Comparison of ENCODE assay signal across 13 cellular contexts in the genomic region with DNA sequence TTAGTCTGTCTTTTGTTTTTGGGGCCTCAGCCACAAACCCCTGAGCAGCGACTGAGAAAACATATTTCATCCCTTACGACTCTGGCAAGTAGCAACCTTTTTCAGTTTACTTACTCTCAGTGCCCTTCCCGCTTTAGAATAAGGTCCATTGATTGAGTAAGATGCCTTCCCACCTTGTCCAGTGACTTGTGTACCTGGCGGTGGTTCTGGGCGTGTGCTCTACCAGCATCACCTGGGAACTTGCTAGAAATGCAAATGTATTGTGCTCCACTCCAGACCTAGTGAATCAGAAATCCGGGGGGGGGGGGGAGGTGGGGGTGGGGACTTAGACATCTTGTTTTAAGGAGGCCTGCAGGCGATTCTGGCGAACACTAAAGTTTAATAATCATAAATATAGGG.
DNase-seq lines count a peak whose midpoint lies in the region; FAIRE-seq and TF ChIP-seq lines count a peak whose summit lies in the region.
"Had no signal": no experiment of that assay in that cellular context is flagged by ENCODE, and none has a peak within 500 bp of the region (broad histone marks: within the 10 kb centered on the region; RNA-seq: fewer than 3 reads in every experiment).

No MANE protein-coding gene starts in this region.

- H3K27me3 ChIP-seq in H1 (replicated peaks in 1 of 4; ENCODE audit: control insufficient read depth in 3 of 4, extremely low read depth in 1 of 4, insufficient read depth in 3 of 4, low read length in 3 of 4) (no peaks in the 10 kb centered on the region), stomach (no peaks in the 10 kb centered on the region)
- H3K27me3 ChIP-seq: body of pancreas, ovary had no signal

- no peak overlapping the region for H2BK15ac ChIP-seq in H1 (ENCODE audit: low read length)

- H2BK20ac ChIP-seq in H1 (ENCODE audit: low read length) = no peak overlapping the region

- no peak overlapping the region; the same call in 1 of the 2 replicates for H4K8ac ChIP-seq in H1 (ENCODE audit: extremely low read depth, insufficient read depth, low read length)

- H3K9ac ChIP-seq in H1 (replicated peaks in 1 of 4; ENCODE audit: extremely low read depth in 1 of 4, low read depth in 3 of 4, low read length in 3 of 4) = no peak overlapping the region

- H3K4me1 Mint-ChIP-seq in activated naive CD4-positive, alpha-beta T cell treated with anti-CD3 and anti-CD28 coated beads, Interleukin-2, amount 10 ng/mL, durations not matched to agents 7 days and 5 days = peaks cover 73% of the 10 kb centered on the region
- peaks cover 47 to 57% (median 49%) of the 10 kb centered on the region in 3 donors for H3K4me1 Mint-ChIP-seq in IgD-negative memory B cell

- H2BK120ac ChIP-seq in H1 (replicated peaks; ENCODE audit: low read depth, low read length) = no peak overlapping the region

- H3K79me1 ChIP-seq in H1 (ENCODE audit: low read depth, low read length) = no peaks in the 10 kb centered on the region

- no peak overlapping the region for H4K5ac ChIP-seq in H1 (ENCODE audit: insufficient read length, low read depth, low read length)

- CTCF ChIA-PET in activated naive CD4-positive, alpha-beta T cell treated with anti-CD3 and anti-CD28 coated beads, Interleukin-2, amount 10 ng/mL, durations not matched to agents 7 days and 5 days (lab: Charles Lee) = interaction anchor here (0.8 to 11.8 kb wide), 38 partner anchors 9 to 440 kb away, joined by 3 to 135 read pairs (median 6); a partner anchor contains a TSS
- CTCF ChIA-PET in H1 (lab: Charles Lee; ENCODE audit: partially characterized antibody) = interaction anchor here (0.6 to 3.7 kb wide), 48 partner anchors 8 to 787 kb away, joined by 3 to 43 read pairs (median 5); a partner anchor contains a TSS

- H2AK5ac ChIP-seq in H1 (ENCODE audit: low read depth, low read length) = no peak overlapping the region

- H3K9me3 ChIP-seq in H1 (ENCODE audit: insufficient read depth in 2 of 2, low read depth in 1 of 2, low read length in 1 of 2) = no peaks in the 10 kb centered on the region
- H3K9me3 ChIP-seq in stomach = no peaks in the 10 kb centered on the region
- H3K9me3 ChIP-seq: body of pancreas, heart left ventricle, ovary had no signal

- H3K56ac ChIP-seq in H1 (replicated peaks; ENCODE audit: insufficient read length, low read depth, low read length) = no peak overlapping the region

- H3K27me3 Mint-ChIP-seq in activated naive CD4-positive, alpha-beta T cell treated with anti-CD3 and anti-CD28 coated beads, Interleukin-2, amount 10 ng/mL, durations not matched to agents 7 days and 5 days = no peaks in the 10 kb centered on the region
- H3K27me3 Mint-ChIP-seq in IgD-negative memory B cell = no peaks in the 10 kb centered on the region

- H3K23ac ChIP-seq in H1 (ENCODE audit: insufficient read length) = no peak overlapping the region

- peak overlapping the region; percentile 99 for H3K27ac Mint-ChIP-seq in activated naive CD4-positive, alpha-beta T cell treated with anti-CD3 and anti-CD28 coated beads, Interleukin-2, amount 10 ng/mL, durations not matched to agents 7 days and 5 days
- H3K27ac Mint-ChIP-seq in IgD-negative memory B cell = peak overlapping the region; percentile 93 to 98 (median 97)

- TF ChIP-seq CTCF in H1 (IDR thresholded peaks at IDR 0.05; ENCODE audit: control extremely low read depth in 1 of 3, insufficient read depth in 1 of 3, low read depth in 1 of 3, low read length in 3 of 3) (no peak), stomach (IDR thresholded peaks at IDR 0.05) (no peak)

- no peak overlapping the region for H3K14ac ChIP-seq in H1 (ENCODE audit: insufficient read length)

- H3K4me1 ChIP-seq in H1 (replicated peaks in 1 of 4; ENCODE audit: control insufficient read depth in 3 of 4, insufficient read depth in 4 of 4, low read length in 3 of 4) (peaks cover 0 to 7% (median 3%) of the 10 kb centered on the region in 4 experiments; a peak in 4 of 7 replicates), stomach (peaks cover 4 to 17% (median 11%) of the 10 kb centered on the region in 4 donors)

- FAIRE-seq in H1 (lab: Jason Lieb, UNC) = no peak
- FAIRE-seq in GM12892 (lab: Jason Lieb, UNC) = no peak

- TF ChIP-seq EP300 in H1 (IDR thresholded peaks at IDR 0.05; ENCODE audit: borderline replicate concordance in 1 of 2, low read depth in 2 of 2, low read length in 2 of 2) (no peak), stomach (IDR thresholded peaks at IDR 0.05) (no peak)

- H3K36me3 ChIP-seq in H1 (ENCODE audit: control insufficient read depth in 2 of 4, insufficient read depth in 4 of 4, low read length in 3 of 4) (no peaks in the 10 kb centered on the region), stomach (no peaks in the 10 kb centered on the region)
- H3K36me3 ChIP-seq: heart left ventricle, ovary had no signal

- no peak overlapping the region for H3K4ac ChIP-seq in H1 (replicated peaks; ENCODE audit: insufficient read length, low read depth, low read length)

- peaks cover 7% of the 10 kb centered on the region; the same call in 1 of the 2 replicates for H3K23me2 ChIP-seq in H1 (ENCODE audit: low read depth, low read length)

- no peaks in the 10 kb centered on the region for H4K20me1 ChIP-seq in H1 (replicated peaks in 1 of 2; ENCODE audit: control insufficient read depth in 1 of 2, insufficient read depth in 2 of 2, low read length in 2 of 2)

- no peak overlapping the region for H2AFZ ChIP-seq in H1 (ENCODE audit: low read length)

- no peaks in the 10 kb centered on the region for H3K79me2 ChIP-seq in H1 (ENCODE audit: control insufficient read depth in 1 of 2, insufficient read depth in 2 of 2, low read length in 2 of 2)

- POLR2A ChIA-PET in H1 (lab: Charles Lee; ENCODE audit: partially characterized antibody) = interaction anchor here (1.1 kb wide), 1 partner anchor 9 kb away, joined by 3 read pairs; no protein-coding TSS in a partner anchor

- peak overlapping the region; percentile 62 to 93; a peak in 3 of 4 replicates for H3K4me2 ChIP-seq in H1 (ENCODE audit: insufficient read depth in 1 of 2, low read depth in 2 of 2, low read length in 2 of 2)

- no peak overlapping the region for H3K18ac ChIP-seq in H1 (ENCODE audit: extremely low read depth, low read length)

- no peak for TF ChIP-seq RAD21 in H1 (IDR thresholded peaks at IDR 0.05 in 1 of 2, conservative IDR thresholded peaks at IDR 0.05 in 1 of 2; ENCODE audit: low read depth in 2 of 2, low read length in 2 of 2)

- peak overlapping the region; percentile 76 for H3K4me3 Mint-ChIP-seq in activated naive CD4-positive, alpha-beta T cell treated with anti-CD3 and anti-CD28 coated beads, Interleukin-2, amount 10 ng/mL, durations not matched to agents 7 days and 5 days
- peak overlapping the region; percentile 80 to 93 (median 88) for H3K4me3 Mint-ChIP-seq in IgD-negative memory B cell

- no peak for DNase-seq in activated naive CD4-positive, alpha-beta T cell treated with anti-CD3 and anti-CD28 coated beads, Interleukin-2, amount 10 ng/mL, durations not matched to agents 7 days and 5 days
- DNase-seq in activated naive CD4-positive, alpha-beta T cell treated with Interleukin-2 at 50 U/mL for 16 hours = no peak
- DNase-seq in H1 (ENCODE audit: low read depth in 1 of 2, low spot score in 2 of 2) = no peak
- DNase-seq in stomach = no peak
- DNase-seq in cerebellum (ENCODE audit: low spot score) = no peak
- no peak for DNase-seq in GM12892 (ENCODE audit: insufficient read length)
- no peak for DNase-seq in stimulated activated CD4-positive, alpha-beta T cell treated with anti-CD3 and anti-CD28 coated beads, Interleukin-1b, Interleukin-23, amount 100 ng/mL, for 48 hours
- DNase-seq: NCI-H226 had no signal

- 41% methylated on average over 8 of the region's 8 CpGs; no CpG with 5 or more reads in 1 of the 2 experiments for WGBS in H1 (ENCODE audit: extremely low coverage in 1 of 2, insufficient coverage in 1 of 2, insufficient read length in 1 of 2, insufficient replicate concordance in 2 of 2, low coverage in 1 of 2, low lambda C conversion rate in 2 of 2, missing lambda C conversion rate in 1 of 2), 2 experiments
- WGBS in stomach, 5 donors = 14 to 22% (median 18%) methylated on average over 8 of the region's 8 CpGs

- no peaks in the 10 kb centered on the region for H3K9me3 Mint-ChIP-seq in activated naive CD4-positive, alpha-beta T cell treated with anti-CD3 and anti-CD28 coated beads, Interleukin-2, amount 10 ng/mL, durations not matched to agents 7 days and 5 days
- H3K9me3 Mint-ChIP-seq in IgD-negative memory B cell = no peaks in the 10 kb centered on the region

- peaks cover 8% of the 10 kb centered on the region for H3K36me3 Mint-ChIP-seq in activated naive CD4-positive, alpha-beta T cell treated with anti-CD3 and anti-CD28 coated beads, Interleukin-2, amount 10 ng/mL, durations not matched to agents 7 days and 5 days
- H3K36me3 Mint-ChIP-seq in IgD-negative memory B cell = peaks cover 5% of the 10 kb centered on the region
- H3K36me3 Mint-ChIP-seq: CD14-positive monocyte had no signal

- no peak overlapping the region for H4K91ac ChIP-seq in H1 (replicated peaks; ENCODE audit: insufficient read length, low read length)

- H3K27ac ChIP-seq in H1 (ENCODE audit: low read depth, low read length) (no peak overlapping the region), stomach (peak overlapping the region in 1 of 5 donors; percentile 43)
- H3K27ac ChIP-seq: body of pancreas, ovary had no signal

- intact Hi-C loops in stomach (cut with DNase I; ENCODE audit: low total_unique reads) = loop anchor here (5.0 kb wide), 1 partner anchor 48 kb away; no protein-coding TSS in a partner anchor

- no peak overlapping the region for H2BK12ac ChIP-seq in H1 (ENCODE audit: low read depth, low read length)

- peak overlapping the region in 1 of 4 experiments; percentile 60; a peak in 3 of 8 replicates for H3K4me3 ChIP-seq in H1 (ENCODE audit: extremely low read depth in 1 of 4, insufficient read depth in 2 of 4, low read depth in 3 of 4, low read length in 4 of 4)
- H3K4me3 ChIP-seq in stomach = peak overlapping the region in 3 of 4 donors; percentile 29 to 48 (median 32)
- H3K4me3 ChIP-seq: body of pancreas had no signal

- no peak overlapping the region for H2BK5ac ChIP-seq in H1 (ENCODE audit: low read depth, low read length)

- TF ChIP-seq POLR2A in H1 (IDR thresholded peaks at IDR 0.05; ENCODE audit: control extremely low read depth in 1 of 2, low read depth in 2 of 2, low read length in 2 of 2) = no peak
- TF ChIP-seq POLR2A in stomach (IDR thresholded peaks at IDR 0.05) = no peak
- TF ChIP-seq POLR2A in GM12892 (IDR thresholded peaks at IDR 0.05; ENCODE audit: low read depth, low read length) = no peak; the same call in 1 of the 2 replicates

TF ChIP-seq in H1, 55 proteins besides CTCF, POLR2A, EP300 and RAD21:
- TF ChIP-seq CTBP2 (IDR thresholded peaks at IDR 0.05; ENCODE audit: borderline replicate concordance, insufficient read depth, insufficient read length, low read length) (no peak), RNF2 (IDR thresholded peaks at IDR 0.05; ENCODE audit: borderline replicate concordance, low read depth, low read length, missing control alignments, poor library complexity, severe bottlenecking) (no peak), SAP30 (IDR thresholded peaks at IDR 0.05; ENCODE audit: insufficient read depth, insufficient replicate concordance, low read length) (no peak), NRF1 (IDR thresholded peaks at IDR 0.05; ENCODE audit: low read depth, low read length) (no peak)
